Comparison of ENCODE assay signal across 15 cellular contexts in the genomic region with DNA sequence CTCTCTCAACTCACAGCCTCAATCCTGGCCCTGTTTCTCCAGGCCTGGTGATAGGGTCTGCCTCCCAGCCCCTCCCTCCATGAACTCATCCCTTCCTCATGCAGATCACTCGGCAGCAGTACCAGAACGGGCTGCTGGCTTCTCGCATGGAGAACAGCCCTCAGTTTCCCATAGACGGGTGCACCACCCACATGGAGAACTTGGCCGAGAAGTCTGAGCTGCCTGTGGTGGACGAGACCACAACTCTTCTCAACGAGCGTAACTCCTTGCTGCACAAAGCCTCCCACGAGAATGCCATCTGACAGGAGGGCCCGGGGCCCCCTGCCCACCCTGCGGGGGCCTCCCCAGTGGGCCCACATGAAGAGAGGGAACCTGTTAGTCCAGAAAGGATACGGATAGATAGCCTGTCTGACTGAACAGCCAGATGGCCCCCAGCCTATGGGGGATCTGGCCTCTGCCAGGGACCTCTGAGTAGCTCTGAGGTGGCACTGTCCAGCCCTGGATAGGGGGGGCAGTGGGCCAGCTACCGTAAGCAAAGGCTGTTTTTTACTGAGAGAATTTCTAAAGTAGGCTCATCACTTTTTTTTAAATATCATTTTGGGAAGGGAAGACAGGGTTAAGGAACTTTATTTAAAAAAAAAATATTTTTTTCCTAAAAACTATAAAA. TPM values are rescaled to one million over a fixed set of nuclear protein-coding genes. Genes with fewer than 3 reads are reported as not detected.
DNase-seq lines count a peak whose midpoint lies in the region; ATAC-seq and TF ChIP-seq lines count a peak whose summit lies in the region.
"Had no signal": no experiment of that assay in that cellular context is flagged by ENCODE, and none has a peak within 500 bp of the region (broad histone marks: within the 10 kb centered on the region; RNA-seq: fewer than 3 reads in every experiment).

No MANE protein-coding gene starts in this region.

- in situ Hi-C loops in GM13976 (cut with MboI; ENCODE audit: low sequenced_read_pairs, unreplicated experiment) = no loop called here

- WGBS in heart right ventricle, 2 donors = 79 to 83% methylated on average over 13 of the region's 13 CpGs

- intact Hi-C loops in heart right ventricle (cut with DNase I) = no loop called here
- intact Hi-C loops in Right ventricle myocardium inferior (cut with DNase I) = no loop called here
- intact Hi-C loops in dorsolateral prefrontal cortex (cut with DNase I) = no loop called here
- intact Hi-C loops in vagina (cut with DNase I) = no loop called here

- H3K79me2 ChIP-seq in osteoblast (ENCODE audit: insufficient read depth, low read length) = no peaks in the 10 kb centered on the region

- H4K20me1 ChIP-seq in osteoblast (ENCODE audit: insufficient read depth, low read length) = no peaks in the 10 kb centered on the region

- ATAC-seq in heart right ventricle (peak in 1 of 8 donors; percentile 28), Right ventricle myocardium inferior (no peak), HG03280 (IDR thresholded peaks at IDR 0.05; ENCODE audit: unreplicated experiment) (no peak)

- no peak overlapping the region for H3K4me2 ChIP-seq in osteoblast (ENCODE audit: insufficient read depth, low read length)

- DNase-seq in heart right ventricle (no peak), Right ventricle myocardium inferior (ENCODE audit: missing footprints) (no peak), dorsolateral prefrontal cortex (peak in 1 of 10 donors; percentile 22), osteoblast (ENCODE audit: insufficient read length, low spot score, missing footprints) (peak; percentile 64), GM13976 (ENCODE audit: low spot score) (no peak), vagina (ENCODE audit: extremely low spot score in 2 of 2) (no peak)
- DNase-seq: GF-D8, GOT3, HFFc6, Karpas-422, NCI-H1105 treated with DMSO at 0.1 percent for 48 hours, NCI-H187, NCI-H446 had no signal

- TF ChIP-seq CTCF in heart right ventricle (IDR thresholded peaks at IDR 0.05) (no peak), HEK293 (tag by site-specific recombination; IDR thresholded peaks at IDR 0.05) (no peak), dorsolateral prefrontal cortex (IDR thresholded peaks at IDR 0.05 in 54 of 56, conservative IDR thresholded peaks at IDR 0.05 in 2 of 56; ENCODE audit: low read depth in 1 of 56, partially characterized antibody in 56 of 56) (no peak), osteoblast (IDR thresholded peaks at IDR 0.05; ENCODE audit: extremely low read depth, low read depth, low read length) (no peak), GM13976 (IDR thresholded peaks at IDR 0.05; ENCODE audit: borderline replicate concordance, control extremely low read depth, extremely low read depth, insufficient read depth, missing control alignments) (no peak), vagina (IDR thresholded peaks at IDR 0.05) (no peak)

- CTCF ChIA-PET in HEK293 (lab: Yijun Ruan, JAX) = interaction anchor here (0.7 kb wide), 1 partner anchor 59 kb away, joined by 3 read pairs; no protein-coding TSS in a partner anchor

- H3K27ac ChIP-seq in heart right ventricle = peak overlapping the region in 6 of 10 donors; percentile 17 to 76 (median 39)
- 0 out of 2 replicates have a peak overlapping the region, but pooled peaks have one; percentile 16 for H3K27ac ChIP-seq in HEK293 (ENCODE audit: extremely low read depth, low read depth, low read length)
- peak overlapping the region in 56 of 59 donors; percentile 1 to 89 (median 72) for H3K27ac ChIP-seq in dorsolateral prefrontal cortex
- H3K27ac ChIP-seq in osteoblast (ENCODE audit: low read depth, low read length) = no peak overlapping the region
- no peak overlapping the region for H3K27ac ChIP-seq in vagina

- H3K9me3 ChIP-seq in heart right ventricle (no peaks in the 10 kb centered on the region), HEK293 (ENCODE audit: control insufficient read depth, insufficient read depth, low read depth, low read length) (no peaks in the 10 kb centered on the region), osteoblast (ENCODE audit: low read depth, low read length) (no peaks in the 10 kb centered on the region), vagina (no peaks in the 10 kb centered on the region)

- H3K27me3 ChIP-seq in heart right ventricle (no peaks in the 10 kb centered on the region), dorsolateral prefrontal cortex (no peaks in the 10 kb centered on the region), osteoblast (ENCODE audit: insufficient read depth, low read length) (no peaks in the 10 kb centered on the region), vagina (no peaks in the 10 kb centered on the region)

- H3K4me1 ChIP-seq in heart right ventricle = peaks cover 3 to 52% (median 37%) of the 10 kb centered on the region in 9 donors
- no peaks in the 10 kb centered on the region for H3K4me1 ChIP-seq in HEK293 (ENCODE audit: control insufficient read depth, insufficient read depth, low read length)
- peaks cover 7% of the 10 kb centered on the region for H3K4me1 ChIP-seq in osteoblast (ENCODE audit: insufficient read depth, low read length)
- H3K4me1 ChIP-seq in vagina = peaks cover 13% of the 10 kb centered on the region

- H3K4me3 ChIP-seq in heart right ventricle = no peak overlapping the region
- H3K4me3 ChIP-seq in HEK293 (ENCODE audit: low read depth, low read length) = no peak overlapping the region
- H3K4me3 ChIP-seq in dorsolateral prefrontal cortex = peak overlapping the region in 3 of 59 donors; percentile 4 to 12 (median 6)
- no peak overlapping the region for H3K4me3 ChIP-seq in osteoblast (ENCODE audit: insufficient read depth, low read length)
- no peak overlapping the region for H3K4me3 ChIP-seq in vagina

- POLR2A ChIA-PET in HEK293 (lab: Yijun Ruan, JAX) = no interaction called here

- H2AFZ ChIP-seq in osteoblast (ENCODE audit: low read length) = no peak overlapping the region

- H3K36me3 ChIP-seq in heart right ventricle = peaks cover 0 to 43% (median 0%) of the 10 kb centered on the region in 9 donors
- H3K36me3 ChIP-seq in HEK293 (ENCODE audit: control insufficient read depth in 2 of 2, insufficient read depth in 1 of 2, low read length in 2 of 2) = peaks cover 0 to 46% of the 10 kb centered on the region in 2 experiments; a peak in 2 of 3 replicates
- H3K36me3 ChIP-seq in osteoblast (ENCODE audit: insufficient read depth, low read length) = no peaks in the 10 kb centered on the region
- H3K36me3 ChIP-seq in vagina = peaks cover 0 to 17% of the 10 kb centered on the region in 2 donors

- TF ChIP-seq POLR2A in vagina (IDR thresholded peaks at IDR 0.05) = no peak

TF ChIP-seq in HEK293, 187 proteins besides CTCF, POLR2A, EP300 and RAD21:
- TF ChIP-seq MZF1 (tag by site-specific recombination; IDR thresholded peaks at IDR 0.05; ENCODE audit: borderline replicate concordance) (no peak), ZNF707 (tag by site-specific recombination; IDR thresholded peaks at IDR 0.05) (no peak), HOXA7 (CRISPR knock-in tag; IDR thresholded peaks at IDR 0.05; ENCODE audit: borderline replicate concordance) (no peak), ZNF221 (tag by site-specific recombination; IDR thresholded peaks at IDR 0.05; ENCODE audit: borderline replicate concordance) (no peak), KLF9 (tag by site-specific recombination; IDR thresholded peaks at IDR 0.05; ENCODE audit: low read depth) (no peak), ZNF664 (tag by site-specific recombination; IDR thresholded peaks at IDR 0.05) (no peak), PATZ1 (tag by site-specific recombination; IDR thresholded peaks at IDR 0.05) (no peak)

RNA-seq across cellular contexts. Expression of gene CNNM3, which starts 6.7 kb away (rescaled TPM):
- total RNA-seq in heart right ventricle (10 to 100 TPM in 8 of 10 donors, 1 to 10 TPM in 2; 7.4 to 18.3 (median 13.8) TPM), Right ventricle myocardium inferior (13.3 TPM), dorsolateral prefrontal cortex (10 to 100 TPM; 15.1 to 52.1 (median 34.2) TPM), osteoblast (8.7 and 8.8 TPM in 2 replicates), vagina (16.5 TPM)
- polyA plus RNA-seq in heart right ventricle = 1 to 10 TPM; 4.0 to 8.3 TPM

RNA-seq across cellular contexts. Expression of gene ANKRD23, which starts 34.5 kb away (rescaled TPM):
- 10 to 100 TPM in 7 of 10 donors, 1 to 10 TPM in 3; 2.6 to 40.0 (median 14.5) TPM for total RNA-seq in heart right ventricle
- polyA plus RNA-seq in heart right ventricle = 10 to 100 TPM in 1 of 2 donors, under 1 TPM in 1; 0.96 to 17.9 TPM
- total RNA-seq in Right ventricle myocardium inferior = 12.7 TPM
- total RNA-seq in dorsolateral prefrontal cortex = 10 to 100 TPM in 63 of 120 experiments, 1 to 10 TPM in 57; 3.5 to 20.1 (median 10.2) TPM
- total RNA-seq in osteoblast = 1.8 and 2.1 TPM in 2 replicates
- 0.98 TPM for total RNA-seq in vagina

RNA-seq across cellular contexts. Expression of gene ANKRD39, which starts 48.5 kb away (rescaled TPM):
- total RNA-seq in heart right ventricle (10 to 100 TPM; 14.2 to 19.2 (median 15.9) TPM), Right ventricle myocardium inferior (17.4 TPM), dorsolateral prefrontal cortex (10 to 100 TPM; 19.4 to 36.6 (median 29.4) TPM), osteoblast (5.1 and 5.9 TPM in 2 replicates), vagina (20.4 TPM)
- 10 to 100 TPM; 18.7 to 26.5 TPM for polyA plus RNA-seq in heart right ventricle

RNA-seq across cellular contexts. Expression of gene CNNM4, which starts 48.6 kb away (rescaled TPM):
- total RNA-seq in heart right ventricle (10 to 100 TPM; 19.1 to 59.7 (median 34.8) TPM), Right ventricle myocardium inferior (33.3 TPM), dorsolateral prefrontal cortex (10 to 100 TPM in 115 of 120 experiments, 1 to 10 TPM in 5; 9.3 to 21.2 (median 13.1) TPM), osteoblast (5.0 and 5.1 TPM in 2 replicates), vagina (8.3 TPM)
- polyA plus RNA-seq in heart right ventricle = 10 to 100 TPM in 1 of 2 donors, 1 to 10 TPM in 1; 4.3 to 10.1 TPM

Comparison
In these comparisons a context has a peak if more than half of its experiments do, and no peak if none do; other contexts are left out.
1. H3K27ac ChIP-seq: peak in heart right ventricle (6 of 10), HEK293 (single experiment) and dorsolateral prefrontal cortex (56 of 59); none in osteoblast (single experiment) and vagina (single experiment).